ENCODE assay signal across 8 cellular contexts in genomic region chr11:62727833-62728721, GRCh38.
DNase-seq lines count a peak whose midpoint lies in the region; ATAC-seq lines count a peak whose summit lies in the region.

Gene TTC9C, plus strand, starts transcription at chr11:62728486. Its CDS starts 363 bp downstream, at chr11:62728849.

- peak; percentile 49 for ATAC-seq in GM19023 (IDR thresholded peaks at IDR 0.05; ENCODE audit: unreplicated experiment)
- ATAC-seq in HG03280 (IDR thresholded peaks at IDR 0.05; ENCODE audit: unreplicated experiment), result peak; percentile 59

- peak; percentile 92 for DNase-seq in AG08395 (ENCODE audit: low spot score)
- DNase-seq in NCI-H345 treated with DMSO at 0.1 percent for 48 hours (lab: John Stamatoyannopoulos, UW; ENCODE audit: unreplicated experiment), result peak; percentile 97
- DNase-seq in activated CD4-positive, CD25-positive, alpha-beta regulatory T cell (lab: John Stamatoyannopoulos, UW), result peak; percentile 61 to 78 (median 72)
- peak; percentile 94 for DNase-seq in central memory CD4-positive, alpha-beta T cell
- peak; percentile 97 for DNase-seq in iris pigment epithelial cell (ENCODE audit: low read depth)
- DNase-seq in stimulated activated CD4-positive, alpha-beta T cell treated with anti-CD3 and anti-CD28 coated beads, Interleukin-12 subunit alpha, Interleukin-12 subunit beta, amount 100 ng/mL, for 24 hours (ENCODE audit: low read depth in 2 of 2), result peak; percentile 68 to 80

Comparison
In these comparisons a context has a peak if more than half of its experiments do, and no peak if none do; other contexts are left out.
1. Peak in every context shown above with its lines: DNase-seq and ATAC-seq.